ENCODE assay signal across 3 cellular contexts in the genomic region with DNA sequence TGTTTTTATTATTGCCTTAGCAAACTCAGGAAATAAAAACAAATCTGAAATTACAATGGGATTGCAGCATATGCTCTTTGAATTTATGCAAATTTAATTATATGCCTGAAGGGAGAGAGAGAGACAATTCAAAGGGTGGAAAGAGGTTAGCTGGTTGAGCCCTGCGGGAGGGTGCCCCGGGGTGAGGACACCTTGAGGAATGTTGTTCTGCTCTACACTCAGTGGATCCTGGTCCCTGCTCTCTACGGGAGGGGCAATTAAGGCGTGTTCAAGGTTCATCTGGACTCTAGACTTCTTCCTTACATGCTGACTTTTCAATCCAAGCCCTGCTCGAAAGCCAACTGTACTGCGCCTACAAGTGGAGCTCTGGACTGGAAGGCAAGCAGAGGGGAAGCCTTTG. TPM values are rescaled to one million over a fixed set of nuclear protein-coding genes. Genes with fewer than 3 reads are reported as not detected.
"Had no signal": no experiment of that assay in that cellular context is flagged by ENCODE, and none has a peak within 500 bp of the region (broad histone marks: within the 10 kb centered on the region; RNA-seq: fewer than 3 reads in every experiment).

No MANE protein-coding gene starts in this region.

RNA-seq across cellular contexts. Expression of gene BATF, which starts 48.1 kb away (rescaled TPM):
- total RNA-seq: NCI-H460, PC-3, WTC11 had no signal
